ENCODE assay signal across 8 cellular contexts in the genomic region with DNA sequence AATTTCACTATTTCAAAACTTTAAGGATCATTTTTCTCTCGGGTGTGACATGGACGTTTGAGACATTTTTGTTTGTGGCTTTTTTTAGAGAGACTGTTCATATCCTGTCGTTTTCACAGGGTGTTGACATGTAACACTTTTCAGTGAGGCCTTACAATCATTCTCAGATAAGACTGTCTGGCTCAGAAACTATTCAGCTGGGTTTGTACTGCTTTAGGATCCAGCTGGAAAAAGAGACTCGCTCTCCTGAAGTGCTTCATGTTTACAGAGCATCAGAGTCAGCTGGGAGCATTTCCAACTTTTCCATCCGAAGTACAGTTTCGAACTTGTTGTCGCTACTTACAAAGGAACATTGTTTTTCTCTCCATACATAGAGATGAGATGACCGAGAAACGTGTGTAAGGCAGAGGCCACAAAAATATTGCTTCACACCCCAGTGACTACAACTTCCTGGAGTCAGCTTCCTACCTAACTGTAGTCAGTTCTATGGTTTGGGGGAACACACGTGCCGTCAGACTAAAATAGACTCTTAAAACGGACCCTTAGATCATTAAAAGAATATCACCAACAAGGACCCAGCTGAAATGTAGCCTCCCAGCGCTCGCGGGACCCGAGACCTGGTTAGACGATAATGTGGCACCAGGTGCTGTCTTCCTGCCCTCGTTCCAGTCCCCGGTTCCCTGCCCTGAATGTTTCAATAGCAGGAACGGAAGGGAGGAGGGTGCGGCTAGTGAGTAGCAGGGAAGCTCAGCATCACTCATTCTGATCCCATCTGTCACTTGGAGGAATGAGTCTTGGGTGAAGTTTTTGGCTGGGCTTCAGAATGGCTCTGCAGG.
DNase-seq lines count a peak whose midpoint lies in the region; ATAC-seq and TF ChIP-seq lines count a peak whose summit lies in the region.

No MANE protein-coding gene starts in this region.

- H3K4me2 ChIP-seq in mammary epithelial cell (ENCODE audit: insufficient read depth, low read depth, low read length) = peak overlapping the region; percentile 89

- H3K9me3 ChIP-seq in mammary epithelial cell (replicated peaks; ENCODE audit: insufficient read depth, low read length) (no peaks in the 10 kb centered on the region), aorta (ENCODE audit: control insufficient read depth, low read length) (no peaks in the 10 kb centered on the region)

- H3K27me3 ChIP-seq in mammary epithelial cell (ENCODE audit: insufficient read depth, low read length) (no peaks in the 10 kb centered on the region), aorta (ENCODE audit: control insufficient read depth in 1 of 2, insufficient read depth in 2 of 2, low read length in 1 of 2) (no peaks in the 10 kb centered on the region)

- H3K27ac ChIP-seq in mammary epithelial cell (ENCODE audit: insufficient read depth, low read depth, low read length) (peak overlapping the region; percentile 93), aorta (ENCODE audit: low read depth in 1 of 2, low read length in 2 of 2) (no peak overlapping the region)

- DNase-seq in GDM1 (lab: John Stamatoyannopoulos, UW) = peak; percentile 4
- DNase-seq in NCI-H1105 treated with DMSO at 0.1 percent for 48 hours (lab: John Stamatoyannopoulos, UW) = peak; percentile 43
- DNase-seq in mammary epithelial cell = peak; percentile 88
- peak; percentile 73 for DNase-seq in medulla oblongata (ENCODE audit: extremely low spot score)
- DNase-seq in aorta = peak; percentile 53 to 69
- no peak for DNase-seq in NCI-H187 (lab: John Stamatoyannopoulos, UW)

- in situ Hi-C loops in mammary epithelial cell (cut with MboI; ENCODE audit: low sequenced_read_pairs in 2 of 2) = no loop called here

- ATAC-seq in GM21529 (IDR thresholded peaks at IDR 0.05; ENCODE audit: unreplicated experiment) (peak; percentile 40), aorta (ENCODE audit: low FRiP score) (peak; percentile 52), HG03280 (IDR thresholded peaks at IDR 0.05; ENCODE audit: unreplicated experiment) (no peak)

- dilution Hi-C loops in mammary epithelial cell (cut with HindIII; ENCODE audit: low sequenced_read_pairs) = no loop called here

- TF ChIP-seq CTCF in mammary epithelial cell (conservative IDR thresholded peaks at IDR 0.05 in 1 of 2, IDR thresholded peaks at IDR 0.05 in 1 of 2; ENCODE audit: extremely low read depth in 1 of 2, insufficient read depth in 1 of 2, low read depth in 1 of 2, low read length in 2 of 2) = no peak

- H3K9ac ChIP-seq in mammary epithelial cell (ENCODE audit: insufficient read depth, low read length) = peak overlapping the region; percentile 95

- peak overlapping the region; percentile 66 to 70 (median 66) for H3K4me3 ChIP-seq in mammary epithelial cell (replicated peaks in 1 of 3; ENCODE audit: insufficient read depth in 1 of 3, low read depth in 2 of 3, low read length in 3 of 3)
- H3K4me3 ChIP-seq in aorta (ENCODE audit: low read length in 2 of 2) = no peak overlapping the region

- peaks cover 55% of the 10 kb centered on the region for H3K79me2 ChIP-seq in mammary epithelial cell (ENCODE audit: insufficient read depth, low read length)

- H3K36me3 ChIP-seq in mammary epithelial cell (ENCODE audit: insufficient read depth, low read length) = peaks cover 19% of the 10 kb centered on the region
- no peaks in the 10 kb centered on the region for H3K36me3 ChIP-seq in aorta (ENCODE audit: control insufficient read depth in 1 of 2, insufficient read depth in 2 of 2, low read length in 1 of 2)

- intact Hi-C loops in mammary epithelial cell (cut with micrococcal nuclease) = loop anchor here (1.0 kb wide), 3 partner anchors 13 to 21 kb away; no protein-coding TSS in a partner anchor
- intact Hi-C loops in aorta (cut with DNase I) = no loop called here

- 2% methylated on average over 21 of the region's 21 CpGs for WGBS in mammary epithelial cell (ENCODE audit: low coverage, missing lambda C conversion rate)
- WGBS in aorta, 2 donors = 38% methylated on average over 21 of the region's 21 CpGs

- H2AFZ ChIP-seq in mammary epithelial cell (ENCODE audit: low read depth, low read length) = peak overlapping the region; percentile 46

- H4K20me1 ChIP-seq in mammary epithelial cell (ENCODE audit: insufficient read depth, low read length) = no peaks in the 10 kb centered on the region

- CTCF ChIA-PET in mammary epithelial cell (lab: Charles Lee; ENCODE audit: low non-redundant PET) = interaction anchor here (0.6 to 1.9 kb wide), 3 partner anchors 21 to 332 kb away, joined by 3 to 7 read pairs (median 5); no protein-coding TSS in a partner anchor

- H3K4me1 ChIP-seq in mammary epithelial cell (ENCODE audit: insufficient read depth, low read length) = peaks cover 35% of the 10 kb centered on the region
- H3K4me1 ChIP-seq in aorta (ENCODE audit: control insufficient read depth in 1 of 2, insufficient read depth in 2 of 2, low read length in 2 of 2) = no peaks in the 10 kb centered on the region

- BruUV-seq in mammary epithelial cell (replicated peaks; lab: Mats Ljungman, UMichigan) = TSS peak; percentile 90

Comparison
In these comparisons a context has a peak if more than half of its experiments do, and no peak if none do; other contexts are left out.
1. DNase-seq: peak in GDM1 (single experiment), NCI-H1105 treated with DMSO at 0.1 percent for 48 hours (single experiment), mammary epithelial cell (single experiment), medulla oblongata (single experiment) and aorta (2 of 2); none in NCI-H187 (0 of 2).
2. H3K4me3 ChIP-seq: peak in mammary epithelial cell (3 of 3); none in aorta (0 of 2).